ENCODE assay signal across 12 cellular contexts in genomic region chr1:19458815-19459417, GRCh38. TPM values are rescaled to one million over a fixed set of nuclear protein-coding genes. Genes with fewer than 3 reads are reported as not detected.
DNase-seq lines count a peak whose midpoint lies in the region; ATAC-seq, FAIRE-seq and TF ChIP-seq lines count a peak whose summit lies in the region.
"Had no signal": no experiment of that assay in that cellular context is flagged by ENCODE, and none has a peak within 500 bp of the region (broad histone marks: within the 10 kb centered on the region; RNA-seq: fewer than 3 reads in every experiment).

No MANE protein-coding gene starts in this region.

- POLR2A ChIA-PET in GM12878 (lab: Charles Lee) = no interaction called here

- peaks cover 93% of the 10 kb centered on the region for H3K4me1 Mint-ChIP-seq in activated T-cell treated with anti-CD3 and anti-CD28 coated beads, Interleukin-2, amount 50 U/mL, for 24 hours (ENCODE audit: low read depth)

- no peak overlapping the region for H2BK15ac ChIP-seq in mesendoderm (replicated peaks; ENCODE audit: low read depth)

- H3K4me1 ChIP-seq in GM12878 (ENCODE audit: control insufficient read depth, insufficient read depth, low read length) (peaks cover 69% of the 10 kb centered on the region), mesendoderm (ENCODE audit: control insufficient read depth, low read depth, low read length) (peaks cover 25% of the 10 kb centered on the region), stomach smooth muscle (ENCODE audit: control insufficient read depth, insufficient read depth, low read length) (peaks cover 53% of the 10 kb centered on the region)
- H3K4me1 ChIP-seq: foreskin keratinocyte had no signal

- no peaks in the 10 kb centered on the region for H3K27me3 ChIP-seq in GM12878 (replicated peaks in 1 of 2; ENCODE audit: control insufficient read depth in 2 of 2, insufficient read depth in 2 of 2, low read length in 1 of 2)
- no peaks in the 10 kb centered on the region for H3K27me3 ChIP-seq in mesendoderm (ENCODE audit: insufficient read depth, low read length, poor library complexity)
- H3K27me3 ChIP-seq in stomach smooth muscle (ENCODE audit: control insufficient read depth in 1 of 2, insufficient read depth in 2 of 2, low read length in 2 of 2) = no peaks in the 10 kb centered on the region
- H3K27me3 ChIP-seq: foreskin keratinocyte had no signal

- H3K4me3 ChIP-seq in GM12878 (no peak overlapping the region), mesendoderm (ENCODE audit: low read length) (no peak overlapping the region), stomach smooth muscle (ENCODE audit: low read length in 2 of 2) (no peak overlapping the region)

- ATAC-seq in GM12878 = no peak
- ATAC-seq in GM18909 (IDR thresholded peaks at IDR 0.05; ENCODE audit: poor library complexity, unreplicated experiment) = no peak
- ATAC-seq: foreskin keratinocyte had no signal

- H3K79me2 ChIP-seq in GM12878 (ENCODE audit: control insufficient read depth, insufficient read depth, low read length) = peaks cover 90% of the 10 kb centered on the region
- peaks cover 82% of the 10 kb centered on the region for H3K79me2 ChIP-seq in mesendoderm (ENCODE audit: control insufficient read depth, insufficient read depth, low read length)

- H3K36me3 ChIP-seq in GM12878 (ENCODE audit: control insufficient read depth in 2 of 2, insufficient read depth in 2 of 2, low read length in 1 of 2) (peaks cover 0 to 5% of the 10 kb centered on the region in 2 experiments; a peak in 2 of 4 replicates), mesendoderm (ENCODE audit: control insufficient read depth, insufficient read depth, low read length) (no peaks in the 10 kb centered on the region), stomach smooth muscle (ENCODE audit: control insufficient read depth in 2 of 2, insufficient read depth in 2 of 2, low read length in 2 of 2) (peaks cover 0 to 4% of the 10 kb centered on the region in 2 donors)

- 42% methylated on average over 6 of the region's 6 CpGs for WGBS in GM12878 (ENCODE audit: insufficient coverage, insufficient replicate concordance, low lambda C conversion rate, missing lambda C conversion rate)
- WGBS in mesendoderm (ENCODE audit: extremely low coverage, insufficient coverage, low lambda C conversion rate) = no CpG with 5 or more reads among the region's 6 CpGs

- H3K27ac Mint-ChIP-seq in activated T-cell treated with anti-CD3 and anti-CD28 coated beads, Interleukin-2, amount 50 U/mL, for 24 hours = peak overlapping the region; percentile 93

- CTCF ChIA-PET in GM12878 (lab: Yijun Ruan, JAX) = interaction anchor here (1.2 kb wide), 1 partner anchor 123 kb away, joined by 3 read pairs; no protein-coding TSS in a partner anchor

- no peak overlapping the region for H2BK120ac ChIP-seq in mesendoderm (ENCODE audit: low read depth, low read length)

- H3K18ac ChIP-seq in mesendoderm (ENCODE audit: low read length) = no peak overlapping the region

- BruUV-seq in GM12878 (replicated peaks; lab: Mats Ljungman, UMichigan) = TSS peak; percentile 3

- no peak for TF ChIP-seq POLR2A in GM12878 (IDR thresholded peaks at IDR 0.05; ENCODE audit: low read depth, low read length)

- no peak overlapping the region for H3K4ac ChIP-seq in mesendoderm (ENCODE audit: low read depth, low read length)

- SMC1A ChIA-PET in GM12878 (lab: Charles Lee; ENCODE audit: uncharacterized antibody, unreplicated experiment) = interaction anchor here (1.0 to 1.2 kb wide), 2 partner anchors 10 to 24 kb away, joined by 3 read pairs; no protein-coding TSS in a partner anchor

- RAD21 ChIA-PET in GM12878 (lab: Charles Lee; ENCODE audit: unreplicated experiment) = interaction anchor here (0.5 kb wide), 1 partner anchor 10 kb away, joined by 3 read pairs; no protein-coding TSS in a partner anchor

- H2AK5ac ChIP-seq in mesendoderm (ENCODE audit: low read length) = no peak overlapping the region

- H2BK5ac ChIP-seq in mesendoderm (ENCODE audit: low read length) = no peak overlapping the region

- H3K27ac ChIP-seq in GM12878 (ENCODE audit: control insufficient read depth, insufficient read depth) = peak overlapping the region; percentile 30; the same call in 1 of the 2 replicates
- no peak overlapping the region for H3K27ac ChIP-seq in mesendoderm (ENCODE audit: low read depth, low read length)
- peak overlapping the region; percentile 46 for H3K27ac ChIP-seq in stomach smooth muscle (ENCODE audit: low read length)
- H3K27ac ChIP-seq: foreskin keratinocyte had no signal

- DNase-seq in activated T-cell treated with anti-CD3 and anti-CD28 coated beads, Interleukin-2, amount 50 U/mL, for 24 hours = no peak
- DNase-seq in activated T-cell treated with anti-CD3 and anti-CD28 coated beads for 4 hours = no peak
- DNase-seq in GM12878 (ENCODE audit: low read depth, low spot score) = no peak
- DNase-seq in mesendoderm = no peak
- no peak for DNase-seq in stimulated activated CD4-positive, alpha-beta T cell treated with anti-CD3 and anti-CD28 coated beads, Interleukin-4, amount 100 ng/mL, for 4 hours
- DNase-seq in DMS114 treated with DMSO at 0.1 percent for 48 hours (lab: John Stamatoyannopoulos, UW; ENCODE audit: unreplicated experiment) = no peak
- DNase-seq: activated CD4-positive, CD25-positive, alpha-beta regulatory T cell treated with anti-CD3 and anti-CD28 coated beads, Interleukin-2, amount 50 U/mL, for 72 hours; foreskin keratinocyte; NCI-H1436 treated with DMSO at 0.1 percent for 48 hours had no signal

- no peak overlapping the region for H2AFZ ChIP-seq in GM12878 (ENCODE audit: control insufficient read depth, low read depth, low read length)

- peak overlapping the region; percentile 16 for H3K23ac ChIP-seq in mesendoderm (ENCODE audit: low read length)

- TF ChIP-seq RAD21 in GM12878 (IDR thresholded peaks at IDR 0.05; ENCODE audit: insufficient read depth, low read depth, low read length) = no peak

- H3K4me2 ChIP-seq in GM12878 (ENCODE audit: control insufficient read depth, insufficient read depth) (peak overlapping the region; percentile 89), mesendoderm (ENCODE audit: low read length) (no peak overlapping the region)

- peaks cover 27% of the 10 kb centered on the region for H3K79me1 ChIP-seq in mesendoderm (ENCODE audit: low read length)

- intact Hi-C loops in GM12878 (cut with micrococcal nuclease; ENCODE audit: unreplicated experiment) = no loop called here

- H3K56ac ChIP-seq in mesendoderm (ENCODE audit: low read length) = peak overlapping the region; percentile 30

- H4K8ac ChIP-seq in mesendoderm (ENCODE audit: low read depth, low read length) = no peak overlapping the region

- no peak for TF ChIP-seq CTCF in GM12878 (IDR thresholded peaks at IDR 0.05 in 2 of 3, conservative IDR thresholded peaks at IDR 0.05 in 1 of 3; ENCODE audit: control insufficient read depth in 2 of 3, extremely low read depth in 1 of 3, insufficient read depth in 1 of 3, low read depth in 3 of 3, low read length in 3 of 3)

- peak overlapping the region; percentile 67 for H3K4me3 Mint-ChIP-seq in activated T-cell treated with anti-CD3 and anti-CD28 coated beads, Interleukin-2, amount 50 U/mL, for 24 hours

- H3K9me3 ChIP-seq in GM12878 (replicated peaks; ENCODE audit: control insufficient read depth, insufficient read depth, low read length) (no peaks in the 10 kb centered on the region), stomach smooth muscle (ENCODE audit: control insufficient read depth in 2 of 2, low read length in 2 of 2) (no peaks in the 10 kb centered on the region)

- FAIRE-seq in GM12878 (lab: Jason Lieb, UNC) = no peak

- H3K9ac ChIP-seq in GM12878 (ENCODE audit: control insufficient read depth, insufficient read depth, low read length) = peak overlapping the region; percentile 37; the same call in 1 of the 2 replicates
- no peak overlapping the region for H3K9ac ChIP-seq in mesendoderm (ENCODE audit: low read length)
- H3K9ac ChIP-seq in stomach smooth muscle (ENCODE audit: low read length in 2 of 2) = no peak overlapping the region

- H4K5ac ChIP-seq in mesendoderm (ENCODE audit: low read length) = no peak overlapping the region

- no peak for TF ChIP-seq EP300 in GM12878 (IDR thresholded peaks at IDR 0.05; ENCODE audit: borderline replicate concordance in 1 of 2, control insufficient read depth in 1 of 2, low read depth in 2 of 2, low read length in 2 of 2)

- H4K20me1 ChIP-seq in GM12878 (ENCODE audit: control insufficient read depth, insufficient read depth) = peaks cover 12% of the 10 kb centered on the region; the same call in 1 of the 2 replicates

- H3K36me3 Mint-ChIP-seq in activated T-cell treated with anti-CD3 and anti-CD28 coated beads, Interleukin-2, amount 50 U/mL, for 24 hours (ENCODE audit: low read depth) = peaks cover 34% of the 10 kb centered on the region

- H3K27me3 Mint-ChIP-seq in activated T-cell treated with anti-CD3 and anti-CD28 coated beads, Interleukin-2, amount 50 U/mL, for 24 hours = no peaks in the 10 kb centered on the region
- H3K27me3 Mint-ChIP-seq: brain had no signal

- no peaks in the 10 kb centered on the region for H3K9me3 Mint-ChIP-seq in activated T-cell treated with anti-CD3 and anti-CD28 coated beads, Interleukin-2, amount 50 U/mL, for 24 hours

- in situ Hi-C loops in GM12878 (cut with MboI) = no loop called here

TF ChIP-seq in GM12878, 131 proteins besides CTCF, POLR2A, EP300 and RAD21 (continues in another document):
- TF ChIP-seq MTA3 (IDR thresholded peaks at IDR 0.05; ENCODE audit: borderline replicate concordance, low read length) = no peak

RNA-seq across cellular contexts. Expression of gene CAPZB, which starts 26.4 kb away (rescaled TPM):
- total RNA-seq in GM12878 (2013; cell fraction: nucleolus; rRNA removed) = 49.2 and 56.8 TPM in 2 replicates
- total RNA-seq in GM12878 (2014; rRNA removed) = 88.3 and 104 TPM in 2 replicates
- total RNA-seq in GM12878 (2014; rRNA removed; fragmentation: Illumina TruSeq; extraction: Trizol) = 204 TPM in 2 replicates
- total RNA-seq in GM12878 (2021) = 393 and 404 TPM in 2 replicates
- 244 TPM for polyA plus RNA-seq in GM12878 (2011; ENCODE audit: low read depth)
- 138 and 184 TPM in 2 replicates for polyA plus RNA-seq in GM12878 (2011; rRNA removed)
- polyA plus RNA-seq in GM12878 (2011; cell fraction: cytosol; rRNA removed) = 228 and 231 TPM in 2 replicates
- polyA plus RNA-seq in GM12878 (2011; cell fraction: nucleus; rRNA removed) = 101 and 110 TPM in 2 replicates
- polyA plus RNA-seq in GM12878 (2012) = 287 and 325 TPM in 2 replicates
- polyA plus RNA-seq in GM12878 (2014; fragmentation: Illumina TruSeq; extraction: Trizol) = 409 and 454 TPM in 2 replicates
- 100 to 1,000 TPM; 121 to 147 TPM for polyA plus RNA-seq in GM12878 (2014; fragmentation: Nextera tagmentation; extraction: Ambion mirVana)
- polyA plus RNA-seq in GM12878 (2014; rRNA removed) = 198 and 222 TPM in 2 replicates
- 100 to 1,000 TPM; 324 to 365 TPM for polyA plus RNA-seq in GM12878 (2016; fragmentation: Nextera tagmentation; extraction: Ambion mirVana)
- 105 and 120 TPM in 2 replicates for polyA minus RNA-seq in GM12878 (2011; rRNA and poly(A)+ RNA removed)
- polyA minus RNA-seq in GM12878 (2011; cell fraction: cytosol; rRNA and poly(A)+ RNA removed) = 57.6 and 63.5 TPM in 2 replicates
- 19.3 and 32.2 TPM in 2 replicates for polyA minus RNA-seq in GM12878 (2011; cell fraction: nucleus; rRNA and poly(A)+ RNA removed)
- 289 TPM for polyA plus RNA-seq in mesendoderm (2013, experiment 1 of 2)
- polyA plus RNA-seq in mesendoderm (2013, experiment 2 of 2) = 292 TPM
